ENCODE assay signal across 1 cellular context in the genomic region with DNA sequence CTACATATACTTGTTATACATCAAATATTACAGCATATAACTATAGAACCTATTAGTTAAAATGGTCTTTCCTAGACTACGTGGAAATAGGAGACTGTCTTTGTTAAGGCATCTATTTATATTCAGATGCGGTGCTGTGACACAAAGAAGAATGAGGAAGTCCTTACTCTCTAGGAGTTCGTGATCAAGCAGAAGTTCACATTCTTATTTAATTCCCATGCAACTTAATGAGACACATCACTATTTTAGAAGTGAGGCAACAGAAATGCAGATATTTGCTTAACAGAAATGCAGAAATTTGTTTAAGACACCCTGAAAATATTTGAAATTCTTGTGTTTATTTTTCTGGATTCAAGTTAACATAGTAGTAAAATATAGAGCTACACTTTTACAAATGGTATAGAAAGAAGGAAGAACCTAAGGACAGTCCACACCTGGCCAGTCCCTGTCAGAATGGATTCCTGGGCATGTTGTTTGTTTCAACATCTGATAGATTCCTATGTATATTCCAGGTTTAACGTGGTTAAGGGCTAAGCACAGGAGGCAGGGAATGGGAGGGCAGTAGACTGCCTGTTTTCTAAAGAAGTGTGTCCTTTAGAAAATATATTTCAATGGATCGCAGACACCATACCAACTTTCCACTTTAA.
TF ChIP-seq lines count a peak whose summit lies in the region.

No MANE protein-coding gene starts in this region.

TF ChIP-seq in WTC11, 78 proteins besides CTCF, POLR2A, EP300 and RAD21:
- TF ChIP-seq RORB (CRISPR knock-in tag; IDR thresholded peaks at IDR 0.05), result no peak
- no peak for TF ChIP-seq ZNF671 (CRISPR knock-in tag; IDR thresholded peaks at IDR 0.05)
- no peak for TF ChIP-seq ATF2 (CRISPR knock-in tag; IDR thresholded peaks at IDR 0.05; ENCODE audit: borderline replicate concordance, low read depth)
- TF ChIP-seq ZBTB21 (CRISPR knock-in tag; IDR thresholded peaks at IDR 0.05; ENCODE audit: borderline replicate concordance), result no peak
TF ChIP-seq in WTC11: peak in this region for 0.
